ENCODE assay signal across 10 cellular contexts in the genomic region with DNA sequence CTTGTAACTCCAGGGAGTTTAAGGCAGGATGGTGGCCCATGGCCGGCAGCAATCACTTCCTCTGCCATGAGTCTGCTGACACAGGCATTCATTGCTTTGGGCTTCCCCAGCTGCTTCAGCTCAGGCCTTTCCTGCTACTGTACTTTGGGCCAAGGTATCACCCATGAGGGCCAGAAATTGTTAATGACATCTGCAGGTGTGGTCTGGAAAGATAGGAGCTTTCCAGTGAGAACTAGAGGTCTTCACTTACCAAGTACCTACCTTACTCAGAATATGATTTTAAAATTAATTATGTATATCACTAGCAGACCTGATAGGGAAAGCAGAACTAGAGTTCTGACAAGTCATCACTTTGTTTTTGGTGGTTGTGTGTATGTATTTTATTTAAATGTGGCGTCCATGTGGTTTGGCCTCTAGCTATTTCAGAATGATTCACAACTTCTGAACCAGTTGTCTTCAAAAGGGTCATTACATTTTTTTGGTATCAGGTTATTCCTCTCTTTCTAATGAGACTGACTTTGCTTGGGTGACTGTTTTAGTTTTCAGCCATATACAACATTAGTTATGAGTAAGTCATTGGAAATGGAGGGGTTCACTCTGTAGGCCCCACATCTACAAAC. TPM values are rescaled to one million over a fixed set of nuclear protein-coding genes. Genes with fewer than 3 reads are reported as not detected.
DNase-seq lines count a peak whose midpoint lies in the region; ATAC-seq, FAIRE-seq and TF ChIP-seq lines count a peak whose summit lies in the region.
"Had no signal": no experiment of that assay in that cellular context is flagged by ENCODE, and none has a peak within 500 bp of the region (broad histone marks: within the 10 kb centered on the region; RNA-seq: fewer than 3 reads in every experiment).

No MANE protein-coding gene starts in this region.

- H3K4me3 Mint-ChIP-seq in CD4-positive, alpha-beta memory T cell, result no peak overlapping the region
- H3K4me3 Mint-ChIP-seq: B cell had no signal

- H3K27ac ChIP-seq in right lobe of liver (peak overlapping the region in 1 of 3 donors; percentile 79), HepG2 (ENCODE audit: extremely low read length, insufficient read depth, low read length) (no peak overlapping the region), esophagus muscularis mucosa (replicated peaks in 1 of 4) (peak overlapping the region in 3 of 4 donors; percentile 82 to 86 (median 86)), spleen (peak overlapping the region in 7 of 8 donors; percentile 83 to 89 (median 85))
- no peak overlapping the region for H3K27ac ChIP-seq in CD4-positive, alpha-beta memory T cell (ENCODE audit: low read depth, low read length)
- H3K27ac ChIP-seq: neutrophil had no signal

- H3K27me3 ChIP-seq in right lobe of liver (no peaks in the 10 kb centered on the region), HepG2 (ENCODE audit: control insufficient read depth in 1 of 2, insufficient read depth in 2 of 2, low read length in 2 of 2) (no peaks in the 10 kb centered on the region; a peak in 1 of 5 replicates), esophagus muscularis mucosa (no peaks in the 10 kb centered on the region), spleen (replicated peaks in 1 of 7) (peaks cover 0 to 25% (median 4%) of the 10 kb centered on the region in 7 donors)
- no peaks in the 10 kb centered on the region for H3K27me3 ChIP-seq in CD4-positive, alpha-beta memory T cell (ENCODE audit: insufficient read depth, low read length)

- H3K36me3 Mint-ChIP-seq in CD4-positive, alpha-beta memory T cell, result peaks cover 0 to 6% of the 10 kb centered on the region in 2 donors

- WGBS in right lobe of liver (ENCODE audit: insufficient coverage, low coverage, low lambda C conversion rate, missing lambda C conversion rate), result 71% methylated on average over 1 of the region's 2 CpGs
- 96% methylated on average over 2 of the region's 2 CpGs for WGBS in HepG2 (ENCODE audit: low lambda C conversion rate)
- WGBS in esophagus muscularis mucosa, result 75% methylated on average over 1 of the region's 2 CpGs
- 38 to 51% (median 41%) methylated on average over 2 of the region's 2 CpGs for WGBS in spleen, 5 donors

- TF ChIP-seq CTCF in right lobe of liver (IDR thresholded peaks at IDR 0.05) (no peak), HepG2 (CRISPR knock-in tag; IDR thresholded peaks at IDR 0.05) (no peak), esophagus muscularis mucosa (IDR thresholded peaks at IDR 0.05) (no peak), spleen (IDR thresholded peaks at IDR 0.05 in 8 of 11, conservative IDR thresholded peaks at IDR 0.05 in 3 of 11) (no peak)

- TF ChIP-seq POLR2A in right lobe of liver (IDR thresholded peaks at IDR 0.05) (peak; percentile 23), HepG2 (IDR thresholded peaks at IDR 0.05; ENCODE audit: insufficient read depth in 1 of 2, low read depth in 2 of 2, low read length in 2 of 2) (no peak), esophagus muscularis mucosa (IDR thresholded peaks at IDR 0.05; ENCODE audit: low read depth) (no peak), spleen (IDR thresholded peaks at IDR 0.05) (no peak)

- H3K4me1 ChIP-seq in right lobe of liver (no peaks in the 10 kb centered on the region), HepG2 (ENCODE audit: insufficient read depth, low read length) (peaks cover 31% of the 10 kb centered on the region), esophagus muscularis mucosa (peaks cover 20 to 73% (median 70%) of the 10 kb centered on the region in 4 donors), spleen (peaks cover 0 to 80% (median 26%) of the 10 kb centered on the region in 6 donors)
- H3K4me1 ChIP-seq in CD4-positive, alpha-beta memory T cell (ENCODE audit: insufficient read depth, low read length), result peaks cover 8% of the 10 kb centered on the region

- no peak for TF ChIP-seq RAD21 in HepG2 (CRISPR knock-in tag; IDR thresholded peaks at IDR 0.05)

- peak overlapping the region in 1 of 3 donors; percentile 52 for H3K4me3 ChIP-seq in right lobe of liver
- no peak overlapping the region for H3K4me3 ChIP-seq in HepG2 (replicated peaks in 1 of 3; ENCODE audit: insufficient read depth in 1 of 3, low read depth in 2 of 3, low read length in 3 of 3)
- peak overlapping the region; percentile 61 to 71 (median 71) for H3K4me3 ChIP-seq in esophagus muscularis mucosa
- H3K4me3 ChIP-seq in spleen, result peak overlapping the region in 6 of 8 donors; percentile 47 to 74 (median 54)
- no peak overlapping the region for H3K4me3 ChIP-seq in CD4-positive, alpha-beta memory T cell (ENCODE audit: low read length in 2 of 2)

- peak in 1 of 3 donors; percentile 28 for DNase-seq in right lobe of liver
- DNase-seq in HepG2 (ENCODE audit: low spot score), result no peak
- DNase-seq in esophagus muscularis mucosa (ENCODE audit: extremely low spot score), result no peak
- no peak for DNase-seq in spleen
- no peak for DNase-seq in CD4-positive, alpha-beta memory T cell
- no peak for DNase-seq in NK-92 (lab: John Stamatoyannopoulos, UW; ENCODE audit: unreplicated experiment)

- H3K4me2 ChIP-seq in HepG2 (ENCODE audit: low read depth, low read length), result no peak overlapping the region; the same call in 1 of the 2 replicates

- CTCF ChIA-PET in HepG2 (lab: Yijun Ruan, JAX; ENCODE audit: low intra/inter-chr PET ratio, low total read pairs), result no interaction called here
- CTCF ChIA-PET in CD4-positive, alpha-beta memory T cell (lab: Charles Lee; ENCODE audit: partially characterized antibody), result no interaction called here

- no peak overlapping the region for H3K27ac Mint-ChIP-seq in CD4-positive, alpha-beta memory T cell
- H3K27ac Mint-ChIP-seq: B cell had no signal

- no peaks in the 10 kb centered on the region for H3K79me2 ChIP-seq in HepG2 (ENCODE audit: insufficient read depth, low read length)

- no peak for FAIRE-seq in HepG2 (lab: Jason Lieb, UNC)

- BruUV-seq in HepG2 (replicated peaks; lab: Mats Ljungman, UMichigan), result no TSS peak

- no peaks in the 10 kb centered on the region for H4K20me1 ChIP-seq in HepG2 (ENCODE audit: insufficient read depth, low read length)

- peaks cover 9 to 10% of the 10 kb centered on the region in 2 donors for H3K27me3 Mint-ChIP-seq in CD4-positive, alpha-beta memory T cell

- H3K9ac ChIP-seq in HepG2 (ENCODE audit: insufficient read depth, low read depth, low read length), result no peak overlapping the region

- H3K9me3 ChIP-seq in right lobe of liver (no peaks in the 10 kb centered on the region), HepG2 (ENCODE audit: low read length) (no peaks in the 10 kb centered on the region), esophagus muscularis mucosa (no peaks in the 10 kb centered on the region), spleen (peaks cover 0 to 7% (median 1%) of the 10 kb centered on the region in 8 donors)
- H3K9me3 ChIP-seq in CD4-positive, alpha-beta memory T cell (ENCODE audit: control insufficient read depth in 1 of 2, low read length in 2 of 2), result no peaks in the 10 kb centered on the region
- H3K9me3 ChIP-seq: neutrophil had no signal

- no peaks in the 10 kb centered on the region for H3K36me3 ChIP-seq in right lobe of liver
- no peaks in the 10 kb centered on the region for H3K36me3 ChIP-seq in HepG2 (replicated peaks in 1 of 2; ENCODE audit: control insufficient read depth in 1 of 2, insufficient read depth in 2 of 2, low read length in 2 of 2)
- no peaks in the 10 kb centered on the region for H3K36me3 ChIP-seq in esophagus muscularis mucosa
- no peaks in the 10 kb centered on the region for H3K36me3 ChIP-seq in spleen
- H3K36me3 ChIP-seq in CD4-positive, alpha-beta memory T cell (ENCODE audit: insufficient read depth, low read length), result no peaks in the 10 kb centered on the region
- H3K36me3 ChIP-seq: neutrophil had no signal

- peaks cover 5 to 7% (median 7%) of the 10 kb centered on the region in 4 donors for H3K4me1 Mint-ChIP-seq in CD4-positive, alpha-beta memory T cell

- POLR2A ChIA-PET in HepG2 (lab: Yijun Ruan, JAX), result no interaction called here
- POLR2A ChIA-PET in CD4-positive, alpha-beta memory T cell (lab: Charles Lee; ENCODE audit: partially characterized antibody), result no interaction called here

- TF ChIP-seq EP300 in HepG2 (IDR thresholded peaks at IDR 0.05; ENCODE audit: low read depth in 2 of 2, low read length in 2 of 2) (no peak), HepG2 (CRISPR knock-in tag; IDR thresholded peaks at IDR 0.05; ENCODE audit: borderline replicate concordance) (no peak), esophagus muscularis mucosa (IDR thresholded peaks at IDR 0.05) (no peak)

- intact Hi-C loops in right lobe of liver (cut with DNase I) (no loop called here), HepG2 (cut with micrococcal nuclease; ENCODE audit: unreplicated experiment) (loop anchor here (5.0 kb wide), 1 partner anchor 35 kb away; no protein-coding TSS in a partner anchor), esophagus muscularis mucosa (cut with DNase I) (no loop called here), spleen (cut with DNase I; ENCODE audit: low total_unique reads) (no loop called here)
- intact Hi-C loops in CD4-positive, alpha-beta memory T cell (cut with micrococcal nuclease), result no loop called here

- H2AFZ ChIP-seq in HepG2 (ENCODE audit: low read length), result no peak overlapping the region

- ATAC-seq in right lobe of liver (peak; percentile 40 to 60 (median 46)), HepG2 (no peak), HG03442 (IDR thresholded peaks at IDR 0.05; ENCODE audit: unreplicated experiment) (peak; percentile 63), GM19324 (IDR thresholded peaks at IDR 0.05; ENCODE audit: low FRiP score, unreplicated experiment) (no peak)

- H3K9me3 Mint-ChIP-seq in CD4-positive, alpha-beta memory T cell, result peaks cover 0 to 17% (median 3%) of the 10 kb centered on the region in 8 donors

- in situ Hi-C loops in HepG2 (cut with HindIII; ENCODE audit: extremely low pct_ligation_motif_present, low pct_unique_long_range_greater_than_20kb), result no loop called here

RNA-seq across cellular contexts. Expression of a gene that starts 2.7 kb away (rescaled TPM):
- total RNA-seq in right lobe of liver (10 to 100 TPM in 1 of 6 experiments, 1 to 10 TPM in 5; 5.5 to 13.1 (median 6.9) TPM), HepG2 (2016; rRNA removed; fragmentation: Illumina TruSeq; extraction: Trizol) (4.7 and 5.7 TPM in 2 replicates), esophagus muscularis mucosa (10 to 100 TPM; 31.5 to 51.5 (median 37.5) TPM), spleen (100 to 1,000 TPM in 4 of 7 donors, 10 to 100 TPM in 3; 66.7 to 126 (median 102) TPM)
- total RNA-seq in HepG2 (2016; cell fraction: cytosol; rRNA removed; fragmentation: Illumina TruSeq; extraction: Trizol; ENCODE audit: low read depth), result 0.81 and 1.1 TPM in 2 replicates
- total RNA-seq in HepG2 (2016; cell fraction: insoluble cytoplasmic fraction; rRNA removed; fragmentation: Illumina TruSeq; extraction: Trizol), result 4.3 and 5.7 TPM in 2 replicates
- 2.6 and 2.8 TPM in 2 replicates for total RNA-seq in HepG2 (2016; cell fraction: membrane; rRNA removed; fragmentation: Illumina TruSeq; extraction: Trizol)
- 5.2 and 5.9 TPM in 2 replicates for total RNA-seq in HepG2 (2016; cell fraction: nucleus; rRNA removed; fragmentation: Illumina TruSeq; extraction: Trizol)
- polyA plus RNA-seq in HepG2 (2011; rRNA removed) (3.4 and 3.5 TPM in 2 replicates), spleen (10 to 100 TPM; 14.3 to 30.2 (median 14.8) TPM)
- 2.4 and 3.1 TPM in 2 replicates for polyA plus RNA-seq in HepG2 (2011; cell fraction: cytosol; rRNA removed)
- 2.7 and 2.8 TPM in 2 replicates for polyA plus RNA-seq in HepG2 (2011; cell fraction: nucleus; rRNA removed)
- polyA plus RNA-seq in HepG2 (2012), result 1.8 and 1.9 TPM in 2 replicates
- polyA plus RNA-seq in HepG2 (2016; cell fraction: cytosol; fragmentation: Illumina TruSeq; extraction: Trizol; ENCODE audit: low read depth), result 0.16 and 0.20 TPM in 2 replicates
- polyA plus RNA-seq in HepG2 (2016; cell fraction: insoluble cytoplasmic fraction; fragmentation: Illumina TruSeq; extraction: Trizol; ENCODE audit: low read depth), result 5.0 and 5.2 TPM in 2 replicates
- 1.2 and 1.3 TPM in 2 replicates for polyA plus RNA-seq in HepG2 (2016; cell fraction: membrane; fragmentation: Illumina TruSeq; extraction: Trizol; ENCODE audit: low read depth)
- 5.2 and 5.4 TPM in 2 replicates for polyA plus RNA-seq in HepG2 (2016; cell fraction: nucleus; fragmentation: Illumina TruSeq; extraction: Trizol; ENCODE audit: insufficient read depth, low read depth)
- 1.8 and 3.3 TPM in 2 replicates for polyA minus RNA-seq in HepG2 (2011; rRNA and poly(A)+ RNA removed; ENCODE audit: low replicate concordance)
- polyA minus RNA-seq in HepG2 (2011; cell fraction: cytosol; rRNA and poly(A)+ RNA removed), result 2.6 and 3.0 TPM in 2 replicates
- 6.7 and 7.7 TPM in 2 replicates for polyA minus RNA-seq in HepG2 (2011; cell fraction: nucleus; rRNA and poly(A)+ RNA removed)
- 1 to 10 TPM; 5.1 to 5.3 TPM for total RNA-seq in CD4-positive, alpha-beta memory T cell
- polyA plus RNA-seq in CD4-positive, alpha-beta memory T cell, result 1 to 10 TPM; 2.3 to 2.4 TPM

Comparison
In these comparisons a context has a peak if more than half of its experiments do, and no peak if none do; other contexts are left out.
1. ATAC-seq: peak in right lobe of liver (4 of 4) and HG03442 (single experiment); none in HepG2 (single experiment) and GM19324 (single experiment).
2. H3K27ac ChIP-seq: peak in esophagus muscularis mucosa (3 of 4) and spleen (7 of 8); none in HepG2 (single experiment) and CD4-positive, alpha-beta memory T cell (single experiment).
3. H3K4me3 ChIP-seq: peak in esophagus muscularis mucosa (4 of 4) and spleen (6 of 8); none in HepG2 (0 of 3) and CD4-positive, alpha-beta memory T cell (0 of 2).